In the genomic region with DNA sequence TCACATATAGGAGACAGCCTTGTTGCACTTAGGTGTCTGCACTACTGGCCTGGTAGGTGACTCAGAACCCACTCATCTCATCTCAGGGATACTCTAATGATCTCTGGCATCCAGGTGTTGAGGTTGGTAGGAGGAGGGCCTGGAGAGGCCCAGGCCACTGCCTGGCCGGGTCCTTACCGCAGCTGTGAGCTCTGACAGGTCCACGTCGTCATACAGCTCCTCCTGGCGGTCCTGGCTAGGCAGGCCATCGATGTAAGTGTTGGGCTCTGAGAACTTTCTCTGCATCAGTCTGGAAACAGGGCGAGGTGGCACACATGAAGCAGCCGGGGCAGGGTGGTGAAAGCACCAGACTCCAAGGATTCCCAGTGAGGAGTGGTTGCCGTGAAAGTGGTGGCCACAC, we compare ENCODE assay signal across 2 cellular contexts.
TF ChIP-seq lines count a peak whose summit lies in the region.

No MANE protein-coding gene starts in this region.

TF ChIP-seq in K562, 482 proteins besides CTCF, POLR2A, EP300 and RAD21 (continues in another document):
- no peak for TF ChIP-seq SUPT5H (IDR thresholded peaks at IDR 0.05)
- no peak for TF ChIP-seq ELF2 (CRISPR knock-in tag; IDR thresholded peaks at IDR 0.05)
- TF ChIP-seq, protein P1, sequence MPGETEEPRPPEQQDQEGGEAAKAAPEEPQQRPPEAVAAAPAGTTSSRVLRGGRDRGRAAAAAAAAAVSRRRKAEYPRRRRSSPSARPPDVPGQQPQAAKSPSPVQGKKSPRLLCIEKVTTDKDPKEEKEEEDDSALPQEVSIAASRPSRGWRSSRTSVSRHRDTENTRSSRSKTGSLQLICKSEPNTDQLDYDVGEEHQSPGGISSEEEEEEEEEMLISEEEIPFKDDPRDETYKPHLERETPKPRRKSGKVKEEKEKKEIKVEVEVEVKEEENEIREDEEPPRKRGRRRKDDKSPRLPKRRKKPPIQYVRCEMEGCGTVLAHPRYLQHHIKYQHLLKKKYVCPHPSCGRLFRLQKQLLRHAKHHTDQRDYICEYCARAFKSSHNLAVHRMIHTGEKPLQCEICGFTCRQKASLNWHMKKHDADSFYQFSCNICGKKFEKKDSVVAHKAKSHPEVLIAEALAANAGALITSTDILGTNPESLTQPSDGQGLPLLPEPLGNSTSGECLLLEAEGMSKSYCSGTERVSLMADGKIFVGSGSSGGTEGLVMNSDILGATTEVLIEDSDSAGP (CRISPR knock-in tag; IDR thresholded peaks at IDR 0.05): no peak
- no peak for TF ChIP-seq TEAD2 (tag; IDR thresholded peaks at IDR 0.05)
- no peak for TF ChIP-seq NCOA6 (IDR thresholded peaks at IDR 0.05)
- TF ChIP-seq, protein P2, sequence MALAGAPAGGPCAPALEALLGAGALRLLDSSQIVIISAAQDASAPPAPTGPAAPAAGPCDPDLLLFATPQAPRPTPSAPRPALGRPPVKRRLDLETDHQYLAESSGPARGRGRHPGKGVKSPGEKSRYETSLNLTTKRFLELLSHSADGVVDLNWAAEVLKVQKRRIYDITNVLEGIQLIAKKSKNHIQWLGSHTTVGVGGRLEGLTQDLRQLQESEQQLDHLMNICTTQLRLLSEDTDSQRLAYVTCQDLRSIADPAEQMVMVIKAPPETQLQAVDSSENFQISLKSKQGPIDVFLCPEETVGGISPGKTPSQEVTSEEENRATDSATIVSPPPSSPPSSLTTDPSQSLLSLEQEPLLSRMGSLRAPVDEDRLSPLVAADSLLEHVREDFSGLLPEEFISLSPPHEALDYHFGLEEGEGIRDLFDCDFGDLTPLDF (CRISPR knock-in tag; IDR thresholded peaks at IDR 0.05): no peak
- TF ChIP-seq DNMT1 (IDR thresholded peaks at IDR 0.05): no peak
- no peak for TF ChIP-seq EP400 (IDR thresholded peaks at IDR 0.05)
- TF ChIP-seq ZKSCAN8 (CRISPR knock-in tag; IDR thresholded peaks at IDR 0.05): no peak
- TF ChIP-seq TSC22D4 (tag; IDR thresholded peaks at IDR 0.05): no peak
- TF ChIP-seq, protein P3, sequence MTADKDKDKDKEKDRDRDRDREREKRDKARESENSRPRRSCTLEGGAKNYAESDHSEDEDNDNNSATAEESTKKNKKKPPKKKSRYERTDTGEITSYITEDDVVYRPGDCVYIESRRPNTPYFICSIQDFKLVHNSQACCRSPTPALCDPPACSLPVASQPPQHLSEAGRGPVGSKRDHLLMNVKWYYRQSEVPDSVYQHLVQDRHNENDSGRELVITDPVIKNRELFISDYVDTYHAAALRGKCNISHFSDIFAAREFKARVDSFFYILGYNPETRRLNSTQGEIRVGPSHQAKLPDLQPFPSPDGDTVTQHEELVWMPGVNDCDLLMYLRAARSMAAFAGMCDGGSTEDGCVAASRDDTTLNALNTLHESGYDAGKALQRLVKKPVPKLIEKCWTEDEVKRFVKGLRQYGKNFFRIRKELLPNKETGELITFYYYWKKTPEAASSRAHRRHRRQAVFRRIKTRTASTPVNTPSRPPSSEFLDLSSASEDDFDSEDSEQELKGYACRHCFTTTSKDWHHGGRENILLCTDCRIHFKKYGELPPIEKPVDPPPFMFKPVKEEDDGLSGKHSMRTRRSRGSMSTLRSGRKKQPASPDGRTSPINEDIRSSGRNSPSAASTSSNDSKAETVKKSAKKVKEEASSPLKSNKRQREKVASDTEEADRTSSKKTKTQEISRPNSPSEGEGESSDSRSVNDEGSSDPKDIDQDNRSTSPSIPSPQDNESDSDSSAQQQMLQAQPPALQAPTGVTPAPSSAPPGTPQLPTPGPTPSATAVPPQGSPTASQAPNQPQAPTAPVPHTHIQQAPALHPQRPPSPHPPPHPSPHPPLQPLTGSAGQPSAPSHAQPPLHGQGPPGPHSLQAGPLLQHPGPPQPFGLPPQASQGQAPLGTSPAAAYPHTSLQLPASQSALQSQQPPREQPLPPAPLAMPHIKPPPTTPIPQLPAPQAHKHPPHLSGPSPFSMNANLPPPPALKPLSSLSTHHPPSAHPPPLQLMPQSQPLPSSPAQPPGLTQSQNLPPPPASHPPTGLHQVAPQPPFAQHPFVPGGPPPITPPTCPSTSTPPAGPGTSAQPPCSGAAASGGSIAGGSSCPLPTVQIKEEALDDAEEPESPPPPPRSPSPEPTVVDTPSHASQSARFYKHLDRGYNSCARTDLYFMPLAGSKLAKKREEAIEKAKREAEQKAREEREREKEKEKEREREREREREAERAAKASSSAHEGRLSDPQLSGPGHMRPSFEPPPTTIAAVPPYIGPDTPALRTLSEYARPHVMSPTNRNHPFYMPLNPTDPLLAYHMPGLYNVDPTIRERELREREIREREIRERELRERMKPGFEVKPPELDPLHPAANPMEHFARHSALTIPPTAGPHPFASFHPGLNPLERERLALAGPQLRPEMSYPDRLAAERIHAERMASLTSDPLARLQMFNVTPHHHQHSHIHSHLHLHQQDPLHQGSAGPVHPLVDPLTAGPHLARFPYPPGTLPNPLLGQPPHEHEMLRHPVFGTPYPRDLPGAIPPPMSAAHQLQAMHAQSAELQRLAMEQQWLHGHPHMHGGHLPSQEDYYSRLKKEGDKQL (CRISPR knock-in tag; IDR thresholded peaks at IDR 0.05; ENCODE audit: borderline replicate concordance): no peak
- TF ChIP-seq SMAD1 (IDR thresholded peaks at IDR 0.05; ENCODE audit: low read depth, low read length, partially characterized antibody): no peak
- TF ChIP-seq DDX20 (tag; IDR thresholded peaks at IDR 0.05; ENCODE audit: low read depth): no peak
- TF ChIP-seq, protein P4, sequence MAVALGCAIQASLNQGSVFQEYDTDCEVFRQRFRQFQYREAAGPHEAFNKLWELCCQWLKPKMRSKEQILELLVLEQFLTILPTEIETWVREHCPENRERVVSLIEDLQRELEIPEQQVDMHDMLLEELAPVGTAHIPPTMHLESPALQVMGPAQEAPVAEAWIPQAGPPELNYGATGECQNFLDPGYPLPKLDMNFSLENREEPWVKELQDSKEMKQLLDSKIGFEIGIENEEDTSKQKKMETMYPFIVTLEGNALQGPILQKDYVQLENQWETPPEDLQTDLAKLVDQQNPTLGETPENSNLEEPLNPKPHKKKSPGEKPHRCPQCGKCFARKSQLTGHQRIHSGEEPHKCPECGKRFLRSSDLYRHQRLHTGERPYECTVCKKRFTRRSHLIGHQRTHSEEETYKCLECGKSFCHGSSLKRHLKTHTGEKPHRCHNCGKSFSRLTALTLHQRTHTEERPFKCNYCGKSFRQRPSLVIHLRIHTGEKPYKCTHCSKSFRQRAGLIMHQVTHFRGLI (CRISPR knock-in tag; IDR thresholded peaks at IDR 0.05): no peak
- no peak for TF ChIP-seq TCF7 (IDR thresholded peaks at IDR 0.05; ENCODE audit: borderline replicate concordance)
- TF ChIP-seq, protein P5, sequence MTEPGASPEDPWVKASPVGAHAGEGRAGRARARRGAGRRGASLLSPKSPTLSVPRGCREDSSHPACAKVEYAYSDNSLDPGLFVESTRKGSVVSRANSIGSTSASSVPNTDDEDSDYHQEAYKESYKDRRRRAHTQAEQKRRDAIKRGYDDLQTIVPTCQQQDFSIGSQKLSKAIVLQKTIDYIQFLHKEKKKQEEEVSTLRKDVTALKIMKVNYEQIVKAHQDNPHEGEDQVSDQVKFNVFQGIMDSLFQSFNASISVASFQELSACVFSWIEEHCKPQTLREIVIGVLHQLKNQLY (CRISPR knock-in tag; conservative IDR thresholded peaks at IDR 0.05): no peak
- no peak for TF ChIP-seq NR3C1 (CRISPR knock-in tag; IDR thresholded peaks at IDR 0.05)
- no peak for TF ChIP-seq SIRT6 (IDR thresholded peaks at IDR 0.05; ENCODE audit: low read depth, low read length)

TF ChIP-seq in HepG2, 621 proteins besides CTCF, POLR2A, EP300 and RAD21:
- no peak for TF ChIP-seq ZNF274 (CRISPR knock-in tag; IDR thresholded peaks at IDR 0.05)
- peak; percentile 93 for TF ChIP-seq ZNF563 (CRISPR knock-in tag; IDR thresholded peaks at IDR 0.05)
- TF ChIP-seq, protein P6, sequence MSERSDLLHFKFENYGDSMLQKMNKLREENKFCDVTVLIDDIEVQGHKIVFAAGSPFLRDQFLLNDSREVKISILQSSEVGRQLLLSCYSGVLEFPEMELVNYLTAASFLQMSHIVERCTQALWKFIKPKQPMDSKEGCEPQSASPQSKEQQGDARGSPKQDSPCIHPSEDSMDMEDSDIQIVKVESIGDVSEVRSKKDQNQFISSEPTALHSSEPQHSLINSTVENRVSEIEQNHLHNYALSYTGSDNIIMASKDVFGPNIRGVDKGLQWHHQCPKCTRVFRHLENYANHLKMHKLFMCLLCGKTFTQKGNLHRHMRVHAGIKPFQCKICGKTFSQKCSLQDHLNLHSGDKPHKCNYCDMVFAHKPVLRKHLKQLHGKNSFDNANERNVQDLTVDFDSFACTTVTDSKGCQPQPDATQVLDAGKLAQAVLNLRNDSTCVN (CRISPR knock-in tag; IDR thresholded peaks at IDR 0.05; ENCODE audit: borderline replicate concordance): no peak
- no peak for TF ChIP-seq ZFY (CRISPR knock-in tag; IDR thresholded peaks at IDR 0.05)
- TF ChIP-seq PPARG (CRISPR knock-in tag; conservative IDR thresholded peaks at IDR 0.05): no peak
